ENCODE assay signal across 1 cellular context in the genomic region with DNA sequence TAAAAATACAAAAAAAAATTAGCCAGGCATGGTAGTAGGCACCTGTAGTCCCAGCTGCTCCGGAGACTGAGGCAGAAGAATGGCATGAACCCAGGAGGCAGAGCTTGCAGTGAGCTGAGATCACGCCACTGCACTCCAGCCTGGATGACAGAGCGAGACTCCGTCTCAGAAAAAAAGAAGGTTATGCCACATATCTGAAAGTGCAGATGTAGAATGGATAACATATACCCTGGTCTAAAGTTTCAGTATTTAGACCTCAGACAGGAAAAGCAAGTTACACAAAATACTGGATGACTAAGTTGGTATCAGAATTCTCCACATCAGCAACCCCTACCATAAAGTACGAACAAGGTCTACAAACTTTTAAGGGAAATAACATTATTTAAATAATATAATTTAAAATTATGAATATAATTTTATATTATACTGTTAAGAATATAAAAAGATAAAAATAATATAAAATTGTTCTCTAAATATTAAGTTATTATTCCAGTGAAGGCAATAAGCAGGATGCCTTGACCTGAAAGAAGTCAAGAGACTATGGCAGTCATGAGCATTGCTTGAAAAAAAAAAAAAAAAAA.
TF ChIP-seq lines count a peak whose summit lies in the region.

No MANE protein-coding gene starts in this region.

TF ChIP-seq in WTC11, 78 proteins besides CTCF, POLR2A, EP300 and RAD21 (continued from another document):
- TF ChIP-seq EMX1 (CRISPR knock-in tag; IDR thresholded peaks at IDR 0.05) = no peak
